Comparison of ENCODE assay signal across 14 cellular contexts in the genomic region with DNA sequence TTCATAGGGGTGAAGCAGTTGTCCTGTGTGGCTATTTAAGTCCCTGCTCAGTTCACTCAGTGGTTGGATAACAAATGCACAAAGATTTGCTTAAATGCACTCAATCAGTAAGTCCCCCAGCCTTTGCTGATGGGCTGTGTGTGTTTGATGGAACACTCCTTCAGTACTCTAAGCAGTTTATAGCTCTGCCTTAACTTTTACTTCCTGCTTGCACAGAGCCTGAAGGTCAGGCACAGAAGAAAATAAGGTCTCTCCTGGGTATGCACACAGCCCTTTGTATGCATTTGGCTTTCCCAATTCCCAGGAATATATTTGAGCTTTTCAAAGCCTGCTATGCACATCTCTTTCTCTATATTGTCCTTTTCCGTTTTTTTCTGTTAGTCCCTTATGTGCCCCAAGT.
"Had no signal": no experiment of that assay in that cellular context is flagged by ENCODE, and none has a peak within 500 bp of the region (broad histone marks: within the 10 kb centered on the region; RNA-seq: fewer than 3 reads in every experiment).

No MANE protein-coding gene starts in this region.

- H3K4me1 ChIP-seq: psoas muscle, right lobe of liver, stomach, testis had no signal

- DNase-seq: activated CD4-positive, alpha-beta T cell treated with anti-CD3 and anti-CD28 coated beads for 4 hours; activated CD8-positive, alpha-beta T cell treated with anti-CD3 and anti-CD28 coated beads for 36 hours; activated effector memory CD4-positive, alpha-beta T cell treated with Interleukin-2 at 50 U/mL for 16 hours; activated naive CD4-positive, alpha-beta T cell treated with anti-CD3 and anti-CD28 coated beads, Interleukin-2, amount 50 U/mL, for 16 hours; activated T-cell treated with anti-CD3 and anti-CD28 coated beads, Interleukin-2, amount 50 U/mL, for 4 hours; erythroblast; islet precursor cell; psoas muscle; right lobe of liver; stomach; testis; upper lobe of right lung had no signal

- H3K79me2 ChIP-seq: hepatocyte had no signal

- H2AFZ ChIP-seq: hepatocyte had no signal

- H3K27ac ChIP-seq: hepatocyte, psoas muscle, stomach, testis, upper lobe of right lung had no signal

- H3K9me3 ChIP-seq: psoas muscle, stomach, testis, upper lobe of right lung had no signal

- H3K27me3 ChIP-seq: hepatocyte, right lobe of liver, stomach, testis, upper lobe of right lung had no signal

- ATAC-seq: activated CD8-positive, alpha-beta T cell treated with anti-CD3 and anti-CD28 coated beads for 36 hours; activated T-cell treated with anti-CD3 and anti-CD28 coated beads, Interleukin-2, amount 50 U/mL, for 4 hours; psoas muscle; upper lobe of right lung; WTC11 had no signal

- H3K4me2 ChIP-seq: hepatocyte had no signal

- H3K36me3 ChIP-seq: right lobe of liver, stomach, upper lobe of right lung had no signal

- H3K4me3 ChIP-seq: hepatocyte, psoas muscle, right lobe of liver, stomach, testis, upper lobe of right lung had no signal
